ENCODE assay signal across 17 cellular contexts in the genomic region with DNA sequence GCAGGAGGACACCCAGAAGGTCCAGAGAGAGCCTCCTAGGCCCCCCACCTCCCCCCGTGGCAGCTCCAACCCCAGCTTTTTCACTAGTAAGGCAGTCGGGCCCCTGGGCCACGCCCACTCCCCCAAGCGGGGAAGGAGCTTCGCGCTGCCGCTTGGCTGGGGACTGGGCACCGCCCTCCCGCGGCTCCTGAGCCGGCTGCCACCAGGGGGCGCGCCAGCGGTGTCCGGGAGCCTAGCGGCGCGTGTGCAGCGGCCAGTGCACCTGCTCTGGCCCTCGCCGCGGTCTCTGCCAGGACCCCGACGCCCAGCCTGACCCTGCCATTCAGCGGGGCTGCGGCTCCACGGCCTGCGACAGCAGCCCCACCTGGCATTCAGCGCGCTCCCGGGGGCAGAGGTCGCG. TPM values are rescaled to one million over a fixed set of nuclear protein-coding genes. Genes with fewer than 3 reads are reported as not detected.
DNase-seq lines count a peak whose midpoint lies in the region; ATAC-seq, FAIRE-seq and TF ChIP-seq lines count a peak whose summit lies in the region.
"Not testable (repeated sequence)": the region's sequence is repeated elsewhere in the genome, so short reads cannot be mapped to it uniquely, and the experiment has no call there.
"Had no signal": no experiment of that assay in that cellular context is flagged by ENCODE, and none has a peak within 500 bp of the region (broad histone marks: within the 10 kb centered on the region; RNA-seq: fewer than 3 reads in every experiment).

No MANE protein-coding gene starts in this region.

- TF ChIP-seq POLR2A in HepG2 (IDR thresholded peaks at IDR 0.05; ENCODE audit: insufficient read depth in 1 of 2, low read depth in 2 of 2, low read length in 2 of 2): not testable (repeated sequence)

- TF ChIP-seq CTCF in GM23338 (conservative IDR thresholded peaks at IDR 0.05; ENCODE audit: low read depth in 2 of 2) (peak in 1 of 2 experiments; percentile 57; a peak in 2 of 4 replicates), fibroblast of villous mesenchyme (IDR thresholded peaks at IDR 0.05; ENCODE audit: insufficient read depth, low read depth, low read length) (peak; percentile 22), HepG2 (CRISPR knock-in tag; IDR thresholded peaks at IDR 0.05) (peak; percentile 62)
- not testable (repeated sequence) for TF ChIP-seq CTCF in SK-N-SH (IDR thresholded peaks at IDR 0.05)

- not testable (repeated sequence) for FAIRE-seq in HepG2 (lab: Jason Lieb, UNC)

- intact Hi-C loops in HepG2 (cut with micrococcal nuclease; ENCODE audit: unreplicated experiment); posterior vena cava (cut with DNase I): not testable (repeated sequence)

- not testable (repeated sequence) for H3K9me3 ChIP-seq in SK-N-SH; HepG2 (ENCODE audit: low read length)

- H3K4me1 Mint-ChIP-seq in GM23338: not testable (repeated sequence)

- not testable (repeated sequence) for H3K79me2 ChIP-seq in GM23338 (replicated peaks; ENCODE audit: insufficient read depth); SK-N-SH (ENCODE audit: insufficient read depth); HepG2 (ENCODE audit: insufficient read depth, low read length)

- WGBS in SK-N-SH (ENCODE audit: low lambda C conversion rate): no CpG with 5 or more reads among the region's 33 CpGs
- no CpG with 5 or more reads among the region's 33 CpGs for WGBS in HepG2 (ENCODE audit: low lambda C conversion rate)

- H3K27me3 Mint-ChIP-seq in GM23338 (ENCODE audit: insufficient read depth, low read depth, poor library complexity): not testable (repeated sequence)

- not testable (repeated sequence) for TF ChIP-seq EP300 in SK-N-SH (IDR thresholded peaks at IDR 0.05; ENCODE audit: borderline replicate concordance in 1 of 2, low read depth in 1 of 2, low read length in 1 of 2); HepG2 (IDR thresholded peaks at IDR 0.05; ENCODE audit: low read depth in 2 of 2, low read length in 2 of 2); HepG2 (CRISPR knock-in tag; IDR thresholded peaks at IDR 0.05; ENCODE audit: borderline replicate concordance)

- not testable (repeated sequence) for H3K9me2 ChIP-seq in GM23338 (ENCODE audit: insufficient read depth); SK-N-SH

- H3K27ac Mint-ChIP-seq in GM23338: not testable (repeated sequence)

- not testable (repeated sequence) for H3K27ac ChIP-seq in GM23338 (ENCODE audit: low read depth); SK-N-SH (ENCODE audit: low read depth in 2 of 2, low read length in 1 of 2); HepG2 (ENCODE audit: extremely low read length, insufficient read depth, low read length)

- peak; percentile 64 for ATAC-seq in GM23338
- peak; percentile 97 for ATAC-seq in HepG2

- CTCF ChIA-PET in SK-N-SH (lab: Yijun Ruan, JAX); HepG2 (lab: Yijun Ruan, JAX; ENCODE audit: low intra/inter-chr PET ratio, low total read pairs): not testable (repeated sequence)

- not testable (repeated sequence) for H3K4me2 ChIP-seq in GM23338; SK-N-SH; HepG2 (ENCODE audit: low read depth, low read length)

- not testable (repeated sequence) for H2AFZ ChIP-seq in GM23338; SK-N-SH (ENCODE audit: low read depth); HepG2 (ENCODE audit: low read length)

- POLR2A ChIA-PET in SK-N-SH (lab: Yijun Ruan, JAX); HepG2 (lab: Yijun Ruan, JAX): not testable (repeated sequence)

- H3K4me3 ChIP-seq in GM23338; SK-N-SH (ENCODE audit: low read depth in 2 of 2, low read length in 1 of 2); fibroblast of villous mesenchyme (ENCODE audit: low read depth, low read length); HepG2 (replicated peaks in 1 of 3; ENCODE audit: insufficient read depth in 1 of 3, low read depth in 2 of 3, low read length in 3 of 3): not testable (repeated sequence)

- not testable (repeated sequence) for H4K20me1 ChIP-seq in GM23338 (replicated peaks; ENCODE audit: insufficient read depth); SK-N-SH (ENCODE audit: insufficient read depth); HepG2 (ENCODE audit: insufficient read depth, low read length)

- H3K9ac ChIP-seq in SK-N-SH; HepG2 (ENCODE audit: insufficient read depth, low read depth, low read length): not testable (repeated sequence)

- not testable (repeated sequence) for H3K36me3 ChIP-seq in GM23338 (ENCODE audit: insufficient read depth); SK-N-SH (replicated peaks in 1 of 2; ENCODE audit: control insufficient read depth in 1 of 2, insufficient read depth in 2 of 2, low read length in 1 of 2); HepG2 (replicated peaks in 1 of 2; ENCODE audit: control insufficient read depth in 1 of 2, insufficient read depth in 2 of 2, low read length in 2 of 2)

- in situ Hi-C loops in HepG2 (cut with HindIII; ENCODE audit: extremely low pct_ligation_motif_present, low pct_unique_long_range_greater_than_20kb): not testable (repeated sequence)

- not testable (repeated sequence) for H3F3A ChIP-seq in GM23338 (replicated peaks; ENCODE audit: low read depth); SK-N-SH (replicated peaks; ENCODE audit: insufficient read depth)

- H3K27me3 ChIP-seq in GM23338 (ENCODE audit: insufficient read depth); SK-N-SH (ENCODE audit: insufficient read depth); HepG2 (ENCODE audit: control insufficient read depth in 1 of 2, insufficient read depth in 2 of 2, low read length in 2 of 2): not testable (repeated sequence)

- H3K4me1 ChIP-seq in GM23338 (ENCODE audit: insufficient read depth); SK-N-SH (ENCODE audit: control insufficient read depth in 1 of 2, insufficient read depth in 2 of 2, low read depth in 1 of 2, low read length in 1 of 2); HepG2 (ENCODE audit: insufficient read depth, low read length): not testable (repeated sequence)

- not testable (repeated sequence) for H3K9me3 Mint-ChIP-seq in GM23338

- not testable (repeated sequence) for H3K4me3 Mint-ChIP-seq in GM23338

- not testable (repeated sequence) for H3K36me3 Mint-ChIP-seq in GM23338 (ENCODE audit: low read depth)

- not testable (repeated sequence) for TF ChIP-seq RAD21 in SK-N-SH (IDR thresholded peaks at IDR 0.05; ENCODE audit: low read length); HepG2 (CRISPR knock-in tag; IDR thresholded peaks at IDR 0.05)

- not testable (repeated sequence) for BruUV-seq in HepG2 (replicated peaks; lab: Mats Ljungman, UMichigan)

- not testable (repeated sequence) for DNase-seq in GM23338 (ENCODE audit: low spot score); SK-N-SH; fibroblast of villous mesenchyme (ENCODE audit: low read depth); HepG2 (ENCODE audit: low spot score)
- peak; percentile 28 to 30 for DNase-seq in activated CD4-positive, alpha-beta T cell treated with anti-CD3 and anti-CD28 coated beads, Interleukin-2, amount 50 U/mL, for 48 hours
- DNase-seq in activated effector memory CD4-positive, alpha-beta T cell treated with anti-CD3 and anti-CD28 coated beads, Interleukin-2, amount 50 U/mL, for 16 hours: peak; percentile 65
- DNase-seq in posterior vena cava (ENCODE audit: low spot score): peak; percentile 26
- peak; percentile 46 for DNase-seq in stimulated activated CD8-positive, alpha-beta memory T cell treated with anti-CD3 and anti-CD28 coated beads, Interleukin-4, amount 100 ng/mL, for 48 hours

TF ChIP-seq in SK-N-SH, 30 proteins besides CTCF, POLR2A, EP300 and RAD21:
- TF ChIP-seq SMC3 (IDR thresholded peaks at IDR 0.05; ENCODE audit: low read depth, low read length): peak; percentile 13; the same call in 1 of the 2 replicates

RNA-seq across cellular contexts. Expression of a gene that starts 37.8 kb away (rescaled TPM):
- total RNA-seq in GM23338 (2014; rRNA removed; shearing (Covaris generic)): 1.1 and 1.4 TPM in 2 replicates
- polyA plus RNA-seq in GM23338 (2016; fragmentation: Nextera tagmentation; extraction: Ambion mirVana) (0.40 and 1.0 TPM in 2 replicates), SK-N-SH (2012; rRNA removed) (0.06 and 0.13 TPM in 2 replicates), HepG2 (2011; rRNA removed) (0.26 and 0.50 TPM in 2 replicates)
- polyA plus RNA-seq in SK-N-SH (2012; cell fraction: cytosol; rRNA removed): 0.03 and 0.05 TPM in 2 replicates
- 0.45 and 0.61 TPM in 2 replicates for polyA plus RNA-seq in SK-N-SH (2012; cell fraction: nucleus; rRNA removed)
- total RNA-seq in fibroblast of villous mesenchyme (under 0.01 TPM in 1 of 2 replicates, not detected in the other), HepG2 (2016; rRNA removed; fragmentation: Illumina TruSeq; extraction: Trizol) (0.24 and 0.31 TPM in 2 replicates), posterior vena cava (not detected)
- total RNA-seq in HepG2 (2016; cell fraction: cytosol; rRNA removed; fragmentation: Illumina TruSeq; extraction: Trizol; ENCODE audit: low read depth): not detected in 2 replicates
- total RNA-seq in HepG2 (2016; cell fraction: insoluble cytoplasmic fraction; rRNA removed; fragmentation: Illumina TruSeq; extraction: Trizol): not detected in 2 replicates
- total RNA-seq in HepG2 (2016; cell fraction: membrane; rRNA removed; fragmentation: Illumina TruSeq; extraction: Trizol): 0.24 and 0.25 TPM in 2 replicates
- total RNA-seq in HepG2 (2016; cell fraction: nucleus; rRNA removed; fragmentation: Illumina TruSeq; extraction: Trizol): not detected in 2 replicates
- polyA plus RNA-seq in HepG2 (2011; cell fraction: cytosol; rRNA removed): 0.08 and 0.15 TPM in 2 replicates
- polyA plus RNA-seq in HepG2 (2011; cell fraction: nucleus; rRNA removed): 0.31 and 0.45 TPM in 2 replicates
- polyA plus RNA-seq in HepG2 (2012): 0.12 and 0.58 TPM in 2 replicates
- polyA plus RNA-seq in HepG2 (2016; cell fraction: cytosol; fragmentation: Illumina TruSeq; extraction: Trizol; ENCODE audit: low read depth): not detected in 2 replicates
- polyA plus RNA-seq in HepG2 (2016; cell fraction: insoluble cytoplasmic fraction; fragmentation: Illumina TruSeq; extraction: Trizol; ENCODE audit: low read depth): not detected in 2 replicates
- polyA plus RNA-seq in HepG2 (2016; cell fraction: membrane; fragmentation: Illumina TruSeq; extraction: Trizol; ENCODE audit: low read depth): 0.14 TPM in 1 of 2 replicates, not detected in the other
- 0.55 TPM in 1 of 2 replicates, not detected in the other for polyA plus RNA-seq in HepG2 (2016; cell fraction: nucleus; fragmentation: Illumina TruSeq; extraction: Trizol; ENCODE audit: insufficient read depth, low read depth)
- polyA minus RNA-seq in HepG2 (2011; rRNA and poly(A)+ RNA removed; ENCODE audit: low replicate concordance): not detected in 2 replicates
- not detected in 2 replicates for polyA minus RNA-seq in HepG2 (2011; cell fraction: cytosol; rRNA and poly(A)+ RNA removed)
- polyA minus RNA-seq in HepG2 (2011; cell fraction: nucleus; rRNA and poly(A)+ RNA removed): not detected in 2 replicates
- total RNA-seq: activated CD8-positive, alpha-beta memory T cell treated with anti-CD3 and anti-CD28 coated beads, Interleukin-2, amount 10 ng/mL, durations not matched to agents 7 days and 5 days; CD4-positive, CD25-positive, alpha-beta regulatory T cell; endothelial cell of umbilical vein; fibroblast of lung; gastroesophageal sphincter; OCI-LY7; sciatic nerve; stomach; vagina had no signal
- polyA plus RNA-seq: CD4-positive, CD25-positive, alpha-beta regulatory T cell; fibroblast of lung had no signal
